Comparison of ENCODE assay signal across 9 cellular contexts in the genomic region with DNA sequence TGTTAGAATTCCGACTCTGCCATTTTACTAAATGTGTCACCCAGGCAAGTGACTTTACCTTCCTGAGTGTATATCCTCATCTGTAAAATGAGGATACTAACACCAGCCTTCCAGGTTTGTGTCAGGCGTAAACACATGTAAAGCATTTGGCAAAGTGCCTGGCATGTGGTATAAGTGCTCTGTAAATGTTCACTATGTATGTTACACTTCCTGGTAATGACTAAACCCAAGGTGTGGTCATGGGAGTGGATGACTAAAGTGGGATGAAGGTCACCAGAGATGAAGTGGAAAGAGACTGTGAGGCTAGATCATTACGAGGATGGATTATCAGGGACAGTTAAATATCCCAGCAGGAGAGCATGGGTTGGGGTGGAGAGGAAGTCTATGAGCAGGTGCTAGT. TPM values are rescaled to one million over a fixed set of nuclear protein-coding genes. Genes with fewer than 3 reads are reported as not detected.
DNase-seq lines count a peak whose midpoint lies in the region; ATAC-seq and TF ChIP-seq lines count a peak whose summit lies in the region.
"Had no signal": no experiment of that assay in that cellular context is flagged by ENCODE, and none has a peak within 500 bp of the region (broad histone marks: within the 10 kb centered on the region; RNA-seq: fewer than 3 reads in every experiment).

No MANE protein-coding gene starts in this region.

- POLR2A ChIA-PET in activated CD8-positive, alpha-beta T cell treated with anti-CD3 and anti-CD28 coated beads, Interleukin-2, amount 10 ng/mL, durations not matched to agents 7 days and 5 days (lab: Charles Lee) = interaction anchor here (0.7 kb wide), 1 partner anchor 16 kb away, joined by 3 read pairs; no protein-coding TSS in a partner anchor

- no peaks in the 10 kb centered on the region for H3K36me3 ChIP-seq in lung (ENCODE audit: control insufficient read depth in 2 of 2, insufficient read depth in 2 of 2, low read length in 2 of 2)

- CTCF ChIA-PET in activated CD8-positive, alpha-beta T cell treated with anti-CD3 and anti-CD28 coated beads, Interleukin-2, amount 10 ng/mL, durations not matched to agents 7 days and 5 days (lab: Charles Lee) = interaction anchor here (1.2 to 2.7 kb wide), 4 partner anchors 9 to 88 kb away, joined by 4 to 9 read pairs (median 6); a partner anchor contains a TSS

- TF ChIP-seq CTCF in lung (IDR thresholded peaks at IDR 0.05; ENCODE audit: control extremely low read depth, extremely low read depth) = no peak
- TF ChIP-seq CTCF in GM20000 (IDR thresholded peaks at IDR 0.05; ENCODE audit: extremely low read depth, missing control alignments) = no peak

- WGBS in lung, 2 donors = 49 to 65% methylated on average over 3 of the region's 3 CpGs

- H3K27ac Mint-ChIP-seq in activated CD8-positive, alpha-beta T cell treated with anti-CD3 and anti-CD28 coated beads, Interleukin-2, amount 10 ng/mL, durations not matched to agents 7 days and 5 days = peak overlapping the region; percentile 1

- no peaks in the 10 kb centered on the region for H3K27me3 ChIP-seq in lung (ENCODE audit: control insufficient read depth, insufficient read depth)

- no peak for ATAC-seq in activated CD8-positive, alpha-beta T cell treated with anti-CD3 and anti-CD28 coated beads, Interleukin-2, amount 10 ng/mL, durations not matched to agents 7 days and 5 days
- peak; percentile 58 for ATAC-seq in lung (ENCODE audit: insufficient read depth, low FRiP score)

- no peak overlapping the region for H3K27ac ChIP-seq in lung (ENCODE audit: low read depth in 1 of 2, low read length in 1 of 2)

- H3K4me1 Mint-ChIP-seq in activated CD8-positive, alpha-beta T cell treated with anti-CD3 and anti-CD28 coated beads, Interleukin-2, amount 10 ng/mL, durations not matched to agents 7 days and 5 days (ENCODE audit: low read depth) = peaks cover 40% of the 10 kb centered on the region

- in situ Hi-C loops in KBM-7 (cut with MboI; ENCODE audit: low pct_unique_long_range_greater_than_20kb, low sequenced_read_pairs) = no loop called here

- H3K9me3 ChIP-seq in lung (ENCODE audit: control insufficient read depth in 2 of 2, insufficient read depth in 1 of 2, low read length in 1 of 2) = peaks cover 2 to 4% of the 10 kb centered on the region in 2 donors

- peaks cover 5% of the 10 kb centered on the region for H3K27me3 Mint-ChIP-seq in activated CD8-positive, alpha-beta T cell treated with anti-CD3 and anti-CD28 coated beads, Interleukin-2, amount 10 ng/mL, durations not matched to agents 7 days and 5 days (ENCODE audit: low read depth)

- no peak overlapping the region for H3K4me3 Mint-ChIP-seq in activated CD8-positive, alpha-beta T cell treated with anti-CD3 and anti-CD28 coated beads, Interleukin-2, amount 10 ng/mL, durations not matched to agents 7 days and 5 days

- H3K4me3 ChIP-seq in lung = no peak overlapping the region

- H3K9me3 Mint-ChIP-seq in activated CD8-positive, alpha-beta T cell treated with anti-CD3 and anti-CD28 coated beads, Interleukin-2, amount 10 ng/mL, durations not matched to agents 7 days and 5 days (ENCODE audit: insufficient read depth) = peaks cover 11% of the 10 kb centered on the region

- peaks cover 26% of the 10 kb centered on the region for H3K36me3 Mint-ChIP-seq in activated CD8-positive, alpha-beta T cell treated with anti-CD3 and anti-CD28 coated beads, Interleukin-2, amount 10 ng/mL, durations not matched to agents 7 days and 5 days (ENCODE audit: low read depth)

- H3K4me1 ChIP-seq in lung (ENCODE audit: control insufficient read depth in 2 of 2, insufficient read depth in 2 of 2, low read length in 2 of 2) = no peaks in the 10 kb centered on the region

- peak; percentile 100 for DNase-seq in DMS153 (lab: John Stamatoyannopoulos, UW)
- peak; percentile 46 for DNase-seq in LHCN-M2 (ENCODE audit: low read depth)
- peak; percentile 24 for DNase-seq in activated CD8-positive, alpha-beta T cell treated with anti-CD3 and anti-CD28 coated beads, Interleukin-2, amount 10 ng/mL, durations not matched to agents 7 days and 5 days
- DNase-seq in lung (ENCODE audit: low spot score) = peak; percentile 57
- no peak for DNase-seq in KBM-7
- no peak for DNase-seq in NCI-H446 (lab: John Stamatoyannopoulos, UW)
- DNase-seq in GM20000 (ENCODE audit: low spot score) = no peak
- DNase-seq in 8988T = no peak
- DNase-seq: hippocampal formation had no signal

RNA-seq across cellular contexts. Expression of a gene that starts 25.6 kb away (rescaled TPM):
- total RNA-seq in LHCN-M2 (2014; rRNA removed) (26.2 and 27.2 TPM in 2 replicates), lung (10 to 100 TPM; 34.1 to 39.4 TPM)
- 15.2 TPM for polyA plus RNA-seq in LHCN-M2 (2012)
- 10 to 100 TPM; 31.8 to 36.0 TPM for total RNA-seq in activated CD8-positive, alpha-beta T cell treated with anti-CD3 and anti-CD28 coated beads, Interleukin-2, amount 10 ng/mL, durations not matched to agents 7 days and 5 days
- 10 to 100 TPM; 31.4 to 60.8 TPM for polyA plus RNA-seq in lung

RNA-seq across cellular contexts. Expression of a gene that starts 28.3 kb away (rescaled TPM):
- total RNA-seq in LHCN-M2 (2014; rRNA removed) (7.2 and 7.8 TPM in 2 replicates), lung (10 to 100 TPM in 1 of 2 donors, 1 to 10 TPM in 1; 5.3 to 14.4 TPM)
- polyA plus RNA-seq in LHCN-M2 (2012) = 7.2 TPM
- total RNA-seq in activated CD8-positive, alpha-beta T cell treated with anti-CD3 and anti-CD28 coated beads, Interleukin-2, amount 10 ng/mL, durations not matched to agents 7 days and 5 days = 10 to 100 TPM; 19.5 to 21.5 TPM
- 1 to 10 TPM; 4.6 to 5.5 TPM for polyA plus RNA-seq in lung

RNA-seq across cellular contexts. Expression of a gene that starts 50.5 kb away (rescaled TPM):
- total RNA-seq in LHCN-M2 (2014; rRNA removed) (32.5 and 33.7 TPM in 2 replicates), lung (10 to 100 TPM; 23.7 to 38.8 TPM)
- polyA plus RNA-seq in LHCN-M2 (2012) = 42.0 TPM
- total RNA-seq in activated CD8-positive, alpha-beta T cell treated with anti-CD3 and anti-CD28 coated beads, Interleukin-2, amount 10 ng/mL, durations not matched to agents 7 days and 5 days = 10 to 100 TPM; 48.2 to 49.0 TPM
- polyA plus RNA-seq in lung = 10 to 100 TPM; 53.7 to 54.2 TPM

RNA-seq across cellular contexts. Expression of a gene that starts 59.6 kb away (rescaled TPM):
- total RNA-seq in LHCN-M2 (2014; rRNA removed) = 0.06 TPM in 1 of 2 replicates, not detected in the other
- polyA plus RNA-seq in LHCN-M2 (2012) = 0.67 TPM
- total RNA-seq in activated CD8-positive, alpha-beta T cell treated with anti-CD3 and anti-CD28 coated beads, Interleukin-2, amount 10 ng/mL, durations not matched to agents 7 days and 5 days = 10 to 100 TPM; 15.7 to 16.3 TPM
- 1 to 10 TPM; 3.2 to 7.6 TPM for total RNA-seq in lung
- 10 to 100 TPM in 1 of 2 donors, 1 to 10 TPM in 1; 1.9 to 11.9 TPM for polyA plus RNA-seq in lung

Comparison
In these comparisons a context has a peak if more than half of its experiments do, and no peak if none do; other contexts are left out.
1. DNase-seq: peak in DMS153 (single experiment), LHCN-M2 (single experiment), activated CD8-positive, alpha-beta T cell treated with anti-CD3 and anti-CD28 coated beads, Interleukin-2, amount 10 ng/mL, durations not matched to agents 7 days and 5 days (single experiment) and lung (single experiment); none in KBM-7 (single experiment), NCI-H446 (0 of 2), GM20000 (single experiment) and 8988T (single experiment).